Comparison of ENCODE assay signal across 10 cellular contexts in the genomic region with DNA sequence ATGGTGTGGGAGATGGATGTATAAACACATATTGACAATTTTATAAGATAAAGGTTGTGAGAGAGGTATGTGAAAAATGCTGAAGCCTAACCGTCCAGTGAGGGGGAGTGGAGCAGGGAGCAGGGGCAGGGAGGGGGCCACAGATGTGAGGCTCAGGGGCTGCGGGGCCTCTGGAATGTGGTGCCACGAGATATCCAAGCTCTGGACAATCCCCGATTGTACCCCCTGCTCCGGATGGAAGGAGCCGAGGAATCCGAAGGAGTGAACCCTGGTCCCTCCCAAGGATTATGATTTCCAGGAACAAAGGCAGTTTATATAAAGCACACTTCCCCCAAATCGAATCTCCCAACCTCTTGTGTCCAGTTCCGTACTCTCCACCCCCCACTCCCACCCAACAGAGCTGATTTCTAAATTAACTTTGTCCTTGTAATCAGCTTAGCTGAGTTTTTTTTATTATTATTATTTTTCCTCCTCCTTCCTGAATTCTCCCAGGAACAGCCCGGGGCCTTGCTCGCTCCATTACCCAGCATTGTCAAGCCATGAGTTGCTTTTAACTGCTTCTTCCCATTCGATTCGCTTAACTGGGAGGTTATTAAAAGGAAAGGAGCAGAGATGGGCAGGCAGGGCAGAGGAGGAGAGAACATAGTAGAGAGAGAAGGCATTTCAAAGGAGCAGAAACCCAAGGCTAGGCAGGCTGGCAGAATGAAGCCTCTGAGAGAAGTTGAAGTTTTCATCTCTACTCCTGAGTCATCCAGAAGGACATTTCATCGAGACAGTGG. TPM values are rescaled to one million over a fixed set of nuclear protein-coding genes. Genes with fewer than 3 reads are reported as not detected.
DNase-seq lines count a peak whose midpoint lies in the region; ATAC-seq and TF ChIP-seq lines count a peak whose summit lies in the region.
"Had no signal": no experiment of that assay in that cellular context is flagged by ENCODE, and none has a peak within 500 bp of the region (broad histone marks: within the 10 kb centered on the region; RNA-seq: fewer than 3 reads in every experiment).

No MANE protein-coding gene starts in this region.

- H3K4me1 Mint-ChIP-seq in osteocyte (ENCODE audit: unreplicated experiment) = peaks cover 98% of the 10 kb centered on the region

- H3K4me3 ChIP-seq in AG10803 (ENCODE audit: low read length) = peak overlapping the region; percentile 25
- H3K4me3 ChIP-seq in SJSA1 = no peak overlapping the region

- ATAC-seq in HG03159 (IDR thresholded peaks at IDR 0.05; ENCODE audit: unreplicated experiment) = no peak

- no peaks in the 10 kb centered on the region for H3K9me3 Mint-ChIP-seq in osteocyte (ENCODE audit: unreplicated experiment)

- peaks cover 59% of the 10 kb centered on the region for H3K36me3 ChIP-seq in SJSA1
- H3K36me3 ChIP-seq: BE2C had no signal

- H3K27me3 ChIP-seq in SJSA1 (replicated peaks) = no peaks in the 10 kb centered on the region
- H3K27me3 ChIP-seq: BE2C had no signal

- peak overlapping the region; percentile 36 for H3K4me3 Mint-ChIP-seq in osteocyte (ENCODE audit: unreplicated experiment)

- no peak for TF ChIP-seq CTCF in AG10803 (conservative IDR thresholded peaks at IDR 0.05; ENCODE audit: low read length)
- no peak for TF ChIP-seq CTCF in osteocyte (IDR thresholded peaks at IDR 0.05)

- peak overlapping the region; percentile 83 for H3K27ac ChIP-seq in SJSA1

- no peaks in the 10 kb centered on the region for H3K27me3 Mint-ChIP-seq in osteocyte (ENCODE audit: unreplicated experiment)

- H3K4me1 ChIP-seq in SJSA1 (replicated peaks) = peaks cover 62% of the 10 kb centered on the region
- H3K4me1 ChIP-seq: BE2C had no signal

- peak overlapping the region; percentile 95 for H3K27ac Mint-ChIP-seq in osteocyte (ENCODE audit: unreplicated experiment)

- no peaks in the 10 kb centered on the region for H3K9me3 ChIP-seq in SJSA1 (replicated peaks)
- H3K9me3 ChIP-seq: BE2C had no signal

- H3K36me3 Mint-ChIP-seq in osteocyte (ENCODE audit: unreplicated experiment) = peaks cover 9% of the 10 kb centered on the region

- DNase-seq in AG10803 (ENCODE audit: low read depth) (no peak), SJSA1 (ENCODE audit: low read depth in 1 of 2, low spot score in 2 of 2) (peak; percentile 66 to 69), fibroblast of peridontal ligament (ENCODE audit: extremely low read depth) (peak; percentile 49), osteocyte (ENCODE audit: extremely low spot score, unreplicated experiment) (no peak), GOT3 (lab: John Stamatoyannopoulos, UW) (no peak), T-helper 2 cell (no peak), NCI-H2107 treated with DMSO at 0.1 percent for 48 hours (lab: John Stamatoyannopoulos, UW; ENCODE audit: unreplicated experiment) (no peak)
- DNase-seq: BE2C, cerebellar nuclear complex had no signal

RNA-seq across cellular contexts. Expression of a gene that starts 9.4 kb away (rescaled TPM):
- total RNA-seq in SJSA1 (2014; rRNA removed; shearing (Covaris generic)) = 83.9 and 123 TPM in 2 replicates
- total RNA-seq in osteocyte = 122 TPM in 2 replicates

Comparison
In these comparisons a context has a peak if more than half of its experiments do, and no peak if none do; other contexts are left out.
1. DNase-seq: peak in SJSA1 (2 of 2) and fibroblast of peridontal ligament (single experiment); none in AG10803 (single experiment), osteocyte (single experiment), GOT3 (single experiment), T-helper 2 cell (0 of 5) and NCI-H2107 treated with DMSO at 0.1 percent for 48 hours (single experiment).